Comparison of ENCODE assay signal across 18 cellular contexts in the genomic region with DNA sequence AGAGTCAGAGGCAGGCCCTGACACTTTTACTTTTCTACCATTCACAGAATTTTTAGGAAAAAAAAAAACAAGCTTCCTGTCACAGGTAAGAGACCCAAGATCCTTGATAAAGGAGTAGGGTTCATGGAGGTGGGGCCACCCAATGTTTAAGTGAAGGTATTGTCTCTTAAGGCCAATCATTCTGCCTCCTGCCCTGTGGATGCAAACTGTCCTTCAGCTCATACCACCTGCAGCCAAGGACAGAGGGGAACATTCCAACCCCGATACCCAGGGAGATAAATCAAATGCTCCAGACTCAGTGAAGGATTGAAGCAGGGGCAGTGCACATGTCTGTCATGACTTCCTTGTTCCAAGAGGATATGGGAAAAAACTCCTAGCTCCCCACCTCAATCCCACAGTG. TPM values are rescaled to one million over a fixed set of nuclear protein-coding genes. Genes with fewer than 3 reads are reported as not detected.
DNase-seq lines count a peak whose midpoint lies in the region; ATAC-seq and TF ChIP-seq lines count a peak whose summit lies in the region.
"Had no signal": no experiment of that assay in that cellular context is flagged by ENCODE, and none has a peak within 500 bp of the region (broad histone marks: within the 10 kb centered on the region; RNA-seq: fewer than 3 reads in every experiment).

No MANE protein-coding gene starts in this region.

- no peaks in the 10 kb centered on the region for H3K27me3 ChIP-seq in osteoblast (ENCODE audit: insufficient read depth, low read length)
- H3K27me3 ChIP-seq: BLaER1 treated with 17β-estradiol and CSF1 and Interleukin-3, amounts not matched to agents 10 nM and 100 nM had no signal

- no peaks in the 10 kb centered on the region for H3K9me3 Mint-ChIP-seq in activated T-cell treated with anti-CD3 and anti-CD28 coated beads, Interleukin-2, amount 50 U/mL, for 24 hours
- H3K9me3 Mint-ChIP-seq: CD4-positive, alpha-beta T cell; CD8-positive, alpha-beta T cell had no signal

- H3K36me3 ChIP-seq in osteoblast (ENCODE audit: insufficient read depth, low read length), result no peaks in the 10 kb centered on the region
- H3K36me3 ChIP-seq: BLaER1 treated with 17β-estradiol and CSF1 and Interleukin-3, amounts not matched to agents 10 nM and 100 nM had no signal

- H3K27ac ChIP-seq in coronary artery (no peak overlapping the region), osteoblast (ENCODE audit: low read depth, low read length) (no peak overlapping the region)
- H3K27ac ChIP-seq: 22Rv1; A549; BLaER1 treated with 17β-estradiol and CSF1 and Interleukin-3, amounts not matched to agents 10 nM and 100 nM; C4-2B had no signal

- no peaks in the 10 kb centered on the region for H3K9me3 ChIP-seq in osteoblast (ENCODE audit: low read depth, low read length)
- H3K9me3 ChIP-seq: A549; BLaER1 treated with 17β-estradiol and CSF1 and Interleukin-3, amounts not matched to agents 10 nM and 100 nM; Caco-2 had no signal

- no peak overlapping the region for H3K27ac Mint-ChIP-seq in activated T-cell treated with anti-CD3 and anti-CD28 coated beads, Interleukin-2, amount 50 U/mL, for 24 hours
- H3K27ac Mint-ChIP-seq: B cell; CD4-positive, alpha-beta T cell; CD8-positive, alpha-beta T cell had no signal

- H3K36me3 Mint-ChIP-seq in activated T-cell treated with anti-CD3 and anti-CD28 coated beads, Interleukin-2, amount 50 U/mL, for 24 hours (ENCODE audit: low read depth), result no peaks in the 10 kb centered on the region
- H3K36me3 Mint-ChIP-seq: CD8-positive, alpha-beta T cell had no signal

- H4K20me1 ChIP-seq in osteoblast (ENCODE audit: insufficient read depth, low read length), result no peaks in the 10 kb centered on the region
- H4K20me1 ChIP-seq: BLaER1 treated with 17β-estradiol and CSF1 and Interleukin-3, amounts not matched to agents 10 nM and 100 nM had no signal

- no peak for ATAC-seq in left lobe of liver
- no peak for ATAC-seq in HG02610 (IDR thresholded peaks at IDR 0.05; ENCODE audit: unreplicated experiment)
- no peak for ATAC-seq in GM18520 (IDR thresholded peaks at IDR 0.05; ENCODE audit: unreplicated experiment)
- ATAC-seq: A549; CD8-positive, alpha-beta T cell had no signal

- DNase-seq in coronary artery (ENCODE audit: low spot score) (peak; percentile 58), left lobe of liver (ENCODE audit: low spot score) (peak; percentile 8), osteoblast (ENCODE audit: insufficient read length, low spot score, missing footprints) (peak; percentile 65)
- no peak for DNase-seq in activated T-cell treated with anti-CD3 and anti-CD28 coated beads, Interleukin-2, amount 50 U/mL, for 24 hours
- DNase-seq: AML-193; Caco-2; Calu3; CD4-positive, alpha-beta T cell; CD8-positive, alpha-beta T cell; DMS79 treated with DMSO at 0.1 percent for 48 hours; GF-D8 had no signal

- H3K27me3 Mint-ChIP-seq in activated T-cell treated with anti-CD3 and anti-CD28 coated beads, Interleukin-2, amount 50 U/mL, for 24 hours, result peaks cover 20% of the 10 kb centered on the region

- no peaks in the 10 kb centered on the region for H3K79me2 ChIP-seq in osteoblast (ENCODE audit: insufficient read depth, low read length)

- no peak overlapping the region for H2AFZ ChIP-seq in osteoblast (ENCODE audit: low read length)

- no peak for TF ChIP-seq CTCF in coronary artery (IDR thresholded peaks at IDR 0.05)
- TF ChIP-seq CTCF in osteoblast (IDR thresholded peaks at IDR 0.05; ENCODE audit: extremely low read depth, low read depth, low read length), result no peak

- H3K4me1 ChIP-seq in osteoblast (ENCODE audit: insufficient read depth, low read length), result peaks cover 7% of the 10 kb centered on the region
- H3K4me1 ChIP-seq: BLaER1 treated with 17β-estradiol and CSF1 and Interleukin-3, amounts not matched to agents 10 nM and 100 nM had no signal

- no peak overlapping the region for H3K4me3 Mint-ChIP-seq in activated T-cell treated with anti-CD3 and anti-CD28 coated beads, Interleukin-2, amount 50 U/mL, for 24 hours
- H3K4me3 Mint-ChIP-seq: B cell; CD4-positive, alpha-beta T cell; CD8-positive, alpha-beta T cell had no signal

- no peaks in the 10 kb centered on the region for H3K4me1 Mint-ChIP-seq in activated T-cell treated with anti-CD3 and anti-CD28 coated beads, Interleukin-2, amount 50 U/mL, for 24 hours (ENCODE audit: low read depth)
- H3K4me1 Mint-ChIP-seq: B cell had no signal

- H3K4me2 ChIP-seq in osteoblast (ENCODE audit: insufficient read depth, low read length), result no peak overlapping the region
- H3K4me2 ChIP-seq: A549; BLaER1 treated with 17β-estradiol and CSF1 and Interleukin-3, amounts not matched to agents 10 nM and 100 nM had no signal

- H3K4me3 ChIP-seq in coronary artery, result no peak overlapping the region
- no peak overlapping the region for H3K4me3 ChIP-seq in osteoblast (ENCODE audit: insufficient read depth, low read length)
- H3K4me3 ChIP-seq: A549; BLaER1 treated with 17β-estradiol and CSF1 and Interleukin-3, amounts not matched to agents 10 nM and 100 nM had no signal

RNA-seq across cellular contexts. Expression of gene TRABD2B, which starts 59.6 kb away (rescaled TPM):
- total RNA-seq in left lobe of liver (15.1 TPM), osteoblast (under 0.01 TPM in 2 replicates)
- total RNA-seq: B cell; CD4-positive, alpha-beta T cell; CD8-positive, alpha-beta T cell had no signal

Comparison
In these comparisons a context has a peak if more than half of its experiments do, and no peak if none do; other contexts are left out.
1. RNA of gene TRABD2B, which starts 59.6 kb away (total RNA-seq): 15.1 TPM in left lobe of liver (single experiment); under 0.01 TPM in osteoblast; every median in the first group is over 10 times any median in the second.